In genomic region chr2:205879362-205879761, GRCh38 we compare ENCODE assay signal across 19 cellular contexts.
DNase-seq lines count a peak whose midpoint lies in the region; ATAC-seq and TF ChIP-seq lines count a peak whose summit lies in the region.
"Had no signal": no experiment of that assay in that cellular context is flagged by ENCODE, and none has a peak within 500 bp of the region (broad histone marks: within the 10 kb centered on the region; RNA-seq: fewer than 3 reads in every experiment).

No MANE protein-coding gene starts in this region.

- H3K36me3 Mint-ChIP-seq in activated CD8-positive, alpha-beta T cell treated with anti-CD3 and anti-CD28 coated beads for 36 hours (ENCODE audit: low read depth), result no peaks in the 10 kb centered on the region
- H3K36me3 Mint-ChIP-seq: T-cell had no signal

- no peaks in the 10 kb centered on the region for H3K4me1 Mint-ChIP-seq in activated CD8-positive, alpha-beta T cell treated with anti-CD3 and anti-CD28 coated beads for 36 hours (ENCODE audit: low read depth)
- H3K4me1 Mint-ChIP-seq: T-cell had no signal

- H3K27ac Mint-ChIP-seq in activated CD8-positive, alpha-beta T cell treated with anti-CD3 and anti-CD28 coated beads for 36 hours, result no peak overlapping the region
- H3K27ac Mint-ChIP-seq: effector memory CD8-positive, alpha-beta T cell; T-cell; WTC11 had no signal

- TF ChIP-seq EP300 in gastroesophageal sphincter (IDR thresholded peaks at IDR 0.05), result no peak

- peaks cover 7% of the 10 kb centered on the region for H3K27me3 Mint-ChIP-seq in activated CD8-positive, alpha-beta T cell treated with anti-CD3 and anti-CD28 coated beads for 36 hours

- no peak for TF ChIP-seq POLR2A in gastroesophageal sphincter (IDR thresholded peaks at IDR 0.05)

- CTCF ChIA-PET in activated CD8-positive, alpha-beta T cell treated with anti-CD3 and anti-CD28 coated beads for 36 hours (lab: Charles Lee), result no interaction called here

- H3K9me3 Mint-ChIP-seq in activated CD8-positive, alpha-beta T cell treated with anti-CD3 and anti-CD28 coated beads for 36 hours, result peaks cover under 1% of the 10 kb centered on the region
- H3K9me3 Mint-ChIP-seq: effector memory CD8-positive, alpha-beta T cell; T-cell had no signal

- POLR2A ChIA-PET in activated CD8-positive, alpha-beta T cell treated with anti-CD3 and anti-CD28 coated beads for 36 hours (lab: Charles Lee), result no interaction called here

- intact Hi-C loops in aorta (cut with DNase I), result no loop called here
- intact Hi-C loops in activated CD8-positive, alpha-beta T cell treated with anti-CD3 and anti-CD28 coated beads for 36 hours (cut with micrococcal nuclease), result no loop called here

- H3K36me3 ChIP-seq in gastroesophageal sphincter, result no peaks in the 10 kb centered on the region
- H3K36me3 ChIP-seq in aorta (ENCODE audit: control insufficient read depth in 1 of 2, insufficient read depth in 2 of 2, low read length in 1 of 2), result no peaks in the 10 kb centered on the region
- H3K36me3 ChIP-seq: Peyer's patch, suprapubic skin had no signal

- 22 to 54% methylated on average over 5 to 12 of the region's 12 CpGs for WGBS in gastroesophageal sphincter (ENCODE audit: low coverage in 1 of 2), 2 donors
- 68 to 76% methylated on average over 12 of the region's 12 CpGs for WGBS in aorta, 2 donors

- no peaks in the 10 kb centered on the region for H3K27me3 ChIP-seq in gastroesophageal sphincter
- H3K27me3 ChIP-seq in aorta (ENCODE audit: control insufficient read depth in 1 of 2, insufficient read depth in 2 of 2, low read length in 1 of 2), result no peaks in the 10 kb centered on the region
- H3K27me3 ChIP-seq: Peyer's patch, suprapubic skin had no signal

- ATAC-seq in gastroesophageal sphincter (peak; percentile 38), aorta (ENCODE audit: low FRiP score) (no peak)
- no peak for ATAC-seq in activated CD8-positive, alpha-beta T cell treated with anti-CD3 and anti-CD28 coated beads for 36 hours
- ATAC-seq: effector memory CD8-positive, alpha-beta T cell; HCT116; mucosa of descending colon; T-cell; WTC11 had no signal

- H3K4me1 ChIP-seq in gastroesophageal sphincter, result peaks cover 0 to 50% (median 0%) of the 10 kb centered on the region in 3 donors
- no peaks in the 10 kb centered on the region for H3K4me1 ChIP-seq in aorta (ENCODE audit: control insufficient read depth in 1 of 2, insufficient read depth in 2 of 2, low read length in 2 of 2)
- H3K4me1 ChIP-seq: Peyer's patch, suprapubic skin had no signal

- H3K9me3 ChIP-seq in gastroesophageal sphincter (no peaks in the 10 kb centered on the region), aorta (ENCODE audit: control insufficient read depth, low read length) (no peaks in the 10 kb centered on the region)
- H3K9me3 ChIP-seq: mucosa of descending colon, Peyer's patch, suprapubic skin had no signal

- H3K27ac ChIP-seq in gastroesophageal sphincter, result peak overlapping the region in 3 of 4 donors; percentile 65 to 73 (median 73)
- H3K27ac ChIP-seq in aorta (ENCODE audit: low read depth in 1 of 2, low read length in 2 of 2), result no peak overlapping the region
- H3K27ac ChIP-seq: Peyer's patch, suprapubic skin had no signal

- no peak overlapping the region for H3K4me3 ChIP-seq in gastroesophageal sphincter
- H3K4me3 ChIP-seq in aorta (ENCODE audit: low read length in 2 of 2), result no peak overlapping the region
- H3K4me3 ChIP-seq: mucosa of descending colon, Peyer's patch, suprapubic skin had no signal

- no peak for TF ChIP-seq CTCF in gastroesophageal sphincter (IDR thresholded peaks at IDR 0.05)
- no peak for TF ChIP-seq CTCF in activated CD8-positive, alpha-beta T cell treated with anti-CD3 and anti-CD28 coated beads for 36 hours (IDR thresholded peaks at IDR 0.05)

- DNase-seq in DMS153 (lab: John Stamatoyannopoulos, UW), result peak; percentile 41
- DNase-seq in NCI-H1105 (lab: John Stamatoyannopoulos, UW), result peak; percentile 59
- peak; percentile 28 for DNase-seq in NCI-H524 treated with DMSO at 0.1 percent for 48 hours (lab: John Stamatoyannopoulos, UW)
- no peak for DNase-seq in HK-2 (ENCODE audit: unreplicated experiment)
- no peak for DNase-seq in aorta
- DNase-seq in activated CD8-positive, alpha-beta T cell treated with anti-CD3 and anti-CD28 coated beads for 36 hours, result no peak
- no peak for DNase-seq in EL
- DNase-seq: activated CD8-positive, alpha-beta memory T cell treated with anti-CD3 and anti-CD28 coated beads for 24 hours; COR-L47; effector memory CD8-positive, alpha-beta T cell; kidney glomerular epithelial cell; mucosa of descending colon; NCI-H446; Peyer's patch; T-cell had no signal

- H3K4me3 Mint-ChIP-seq in activated CD8-positive, alpha-beta T cell treated with anti-CD3 and anti-CD28 coated beads for 36 hours, result no peak overlapping the region
- H3K4me3 Mint-ChIP-seq: effector memory CD8-positive, alpha-beta T cell; T-cell; WTC11 had no signal

Comparison
In these comparisons a context has a peak if more than half of its experiments do, and no peak if none do; other contexts are left out.
1. DNase-seq: peak in DMS153 (single experiment), NCI-H1105 (single experiment) and NCI-H524 treated with DMSO at 0.1 percent for 48 hours (single experiment); none in HK-2 (single experiment), aorta (0 of 2), activated CD8-positive, alpha-beta T cell treated with anti-CD3 and anti-CD28 coated beads for 36 hours (single experiment) and EL (single experiment).
2. H3K27ac ChIP-seq: peak in gastroesophageal sphincter (3 of 4); none in aorta (0 of 2).